Comparison of ENCODE assay signal across 27 cellular contexts in the genomic region with DNA sequence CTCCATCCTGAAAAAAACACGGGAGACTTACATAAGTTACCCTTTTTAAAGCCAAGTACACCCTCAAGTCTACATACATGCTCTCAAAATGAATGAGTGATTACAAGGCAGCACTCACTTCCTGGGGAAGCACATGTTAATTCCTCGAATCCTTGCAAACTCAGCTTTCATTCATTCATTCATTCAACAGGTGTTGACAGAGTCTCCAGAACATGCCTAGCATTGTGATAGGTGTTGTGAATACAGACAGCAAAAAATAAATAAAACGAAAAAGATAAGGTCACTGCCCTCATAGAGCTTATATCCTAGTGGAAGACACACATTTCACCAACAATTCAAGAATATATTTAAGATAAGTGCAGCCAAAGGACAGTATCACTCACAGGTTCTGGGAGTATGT. TPM values are rescaled to one million over a fixed set of nuclear protein-coding genes. Genes with fewer than 3 reads are reported as not detected.
"Had no signal": no experiment of that assay in that cellular context is flagged by ENCODE, and none has a peak within 500 bp of the region (broad histone marks: within the 10 kb centered on the region; RNA-seq: fewer than 3 reads in every experiment).

No MANE protein-coding gene starts in this region.

- H3K9me3 ChIP-seq: esophagus muscularis mucosa, gastroesophageal sphincter, heart left ventricle, lower lobe of right lung, prostate gland, right atrium auricular region, stomach, tibial artery, upper lobe of left lung had no signal

- H3K9ac ChIP-seq: neural progenitor cell had no signal

- H3K4me1 ChIP-seq: foreskin keratinocyte, gastroesophageal sphincter, lower lobe of right lung, prostate gland, upper lobe of left lung had no signal

- H3K4me3 Mint-ChIP-seq: endodermal cell; immature natural killer cell; natural killer cell; neural progenitor cell; stimulated activated effector memory CD8-positive, alpha-beta T cell treated with anti-CD3 and anti-CD28 coated beads, Interleukin-12 subunit alpha, Interleukin-12 subunit beta, amount 100 ng/mL, for 72 hours had no signal

- H3K4me3 ChIP-seq: dorsolateral prefrontal cortex, esophagus muscularis mucosa, gastroesophageal sphincter, heart left ventricle, lower lobe of right lung, neural progenitor cell, prostate gland, right atrium auricular region, smooth muscle cell, stomach, tibial artery, upper lobe of left lung had no signal

- H3K4me1 Mint-ChIP-seq: natural killer cell; stimulated activated effector memory CD8-positive, alpha-beta T cell treated with anti-CD3 and anti-CD28 coated beads, Interleukin-12 subunit alpha, Interleukin-12 subunit beta, amount 100 ng/mL, for 72 hours had no signal

- H3K36me3 Mint-ChIP-seq: immature natural killer cell; natural killer cell; stimulated activated effector memory CD8-positive, alpha-beta T cell treated with anti-CD3 and anti-CD28 coated beads, Interleukin-12 subunit alpha, Interleukin-12 subunit beta, amount 100 ng/mL, for 72 hours had no signal

- H3K27me3 ChIP-seq: esophagus muscularis mucosa, foreskin keratinocyte, gastroesophageal sphincter, heart left ventricle, neural progenitor cell, right atrium auricular region, stomach, tibial artery, upper lobe of left lung had no signal

- ATAC-seq: foreskin keratinocyte; gastroesophageal sphincter; heart left ventricle; left ventricle myocardium superior; lower lobe of right lung; natural killer cell; sciatic nerve; stimulated activated effector memory CD8-positive, alpha-beta T cell treated with anti-CD3 and anti-CD28 coated beads, Interleukin-12 subunit alpha, Interleukin-12 subunit beta, amount 100 ng/mL, for 72 hours had no signal

- H3K4me2 ChIP-seq: neural progenitor cell, smooth muscle cell had no signal

- H3K9me3 Mint-ChIP-seq: immature natural killer cell; natural killer cell; stimulated activated effector memory CD8-positive, alpha-beta T cell treated with anti-CD3 and anti-CD28 coated beads, Interleukin-12 subunit alpha, Interleukin-12 subunit beta, amount 100 ng/mL, for 72 hours had no signal

- DNase-seq: dorsolateral prefrontal cortex; effector CD8-positive, alpha-beta T cell; endodermal cell; foreskin keratinocyte; heart left ventricle; hypothalamus; immature natural killer cell; left ventricle myocardium superior; lower lobe of right lung; natural killer cell; stimulated activated CD4-positive, alpha-beta T cell treated with anti-CD3 and anti-CD28 coated beads, Interleukin-12 subunit alpha, Interleukin-12 subunit beta, amount 100 ng/mL, for 4 hours; stimulated activated CD4-positive, alpha-beta T cell treated with anti-CD3 and anti-CD28 coated beads, Interleukin-1b, Interleukin-23, amount 100 ng/mL, for 48 hours; stimulated activated CD4-positive, alpha-beta T cell treated with anti-CD3 and anti-CD28 coated beads, Interleukin-4, amount 100 ng/mL, for 24 hours; stimulated activated naive CD4-positive, alpha-beta T cell treated with Interleukin-2 at 50 U/mL for 16 hours; stomach; tibial artery; upper lobe of left lung had no signal

- H3K36me3 ChIP-seq: esophagus muscularis mucosa, gastroesophageal sphincter, lower lobe of right lung, neural progenitor cell, prostate gland, right atrium auricular region, stomach, tibial artery, upper lobe of left lung had no signal

- H2AFZ ChIP-seq: neural progenitor cell had no signal

- H3K27ac ChIP-seq: dorsolateral prefrontal cortex, esophagus muscularis mucosa, foreskin keratinocyte, gastroesophageal sphincter, heart left ventricle, lower lobe of right lung, neural progenitor cell, prostate gland, right atrium auricular region, stomach, upper lobe of left lung had no signal

- H3K27ac Mint-ChIP-seq: endodermal cell; immature natural killer cell; natural killer cell; neural progenitor cell; stimulated activated effector memory CD8-positive, alpha-beta T cell treated with anti-CD3 and anti-CD28 coated beads, Interleukin-12 subunit alpha, Interleukin-12 subunit beta, amount 100 ng/mL, for 72 hours had no signal

RNA-seq across cellular contexts. Expression of a gene that starts 19.7 kb away (rescaled TPM):
- total RNA-seq: endothelial cell of umbilical vein, foreskin keratinocyte, osteocyte had no signal
- polyA plus RNA-seq: endothelial cell of umbilical vein, foreskin keratinocyte had no signal
